9 cellular contexts compared by ENCODE assay signal in genomic region chr15:69557340-69558137, GRCh38.
A peak's percentile ranks its signal among the peaks of the same experiment; 100 is the strongest.
DNase-seq lines count a peak whose midpoint lies in the region; TF ChIP-seq lines count a peak whose summit lies in the region.
"Had no signal": no experiment of that assay in that cellular context is flagged by ENCODE, and none has a peak within 500 bp of the region (broad histone marks: within the 10 kb centered on the region; RNA-seq: fewer than 3 reads in every experiment).

No MANE protein-coding gene starts in this region.

- H3K9me3 ChIP-seq in mucosa of rectum (ENCODE audit: control insufficient read depth in 2 of 2, low read length in 2 of 2), result peaks cover 0 to 1% of the 10 kb centered on the region in 2 donors

- H3K36me3 Mint-ChIP-seq in CD14-positive monocyte, result no peaks in the 10 kb centered on the region

- peaks cover 1 to 7% (median 2%) of the 10 kb centered on the region in 3 donors for H3K27me3 Mint-ChIP-seq in CD14-positive monocyte (ENCODE audit: low read depth in 3 of 3)

- no peak for TF ChIP-seq CTCF in cardiac fibroblast (IDR thresholded peaks at IDR 0.05; ENCODE audit: low read depth, low read length)
- TF ChIP-seq CTCF in CD14-positive monocyte (IDR thresholded peaks at IDR 0.05), result no peak

- intact Hi-C loops in CD14-positive monocyte (cut with micrococcal nuclease), result no loop called here

- peaks cover 56 to 77% of the 10 kb centered on the region in 2 donors for H3K4me1 ChIP-seq in mucosa of rectum (ENCODE audit: control insufficient read depth in 2 of 2, insufficient read depth in 2 of 2, low read length in 2 of 2)

- H3K4me3 ChIP-seq in cardiac fibroblast (replicated peaks in 1 of 2; ENCODE audit: low read depth in 2 of 2, low read length in 2 of 2), result no peak overlapping the region
- no peak overlapping the region for H3K4me3 ChIP-seq in mucosa of rectum (ENCODE audit: low read length in 2 of 2)
- H3K4me3 ChIP-seq: esophagus muscularis mucosa had no signal

- H3K4me1 Mint-ChIP-seq in CD14-positive monocyte, result no peaks in the 10 kb centered on the region

- H3K27me3 ChIP-seq in mucosa of rectum (ENCODE audit: control insufficient read depth in 2 of 2, insufficient read depth in 2 of 2, low read length in 2 of 2), result no peaks in the 10 kb centered on the region

- H3K9me3 Mint-ChIP-seq in CD14-positive monocyte, result peaks cover under 1 to 7% (median 5%) of the 10 kb centered on the region in 7 donors

- H3K36me3 ChIP-seq in mucosa of rectum (ENCODE audit: control insufficient read depth in 2 of 2, insufficient read depth in 2 of 2, low read length in 2 of 2), result no peaks in the 10 kb centered on the region
- H3K36me3 ChIP-seq: esophagus muscularis mucosa had no signal

- H3K27ac Mint-ChIP-seq in CD14-positive monocyte, result no peak overlapping the region

- DNase-seq in COR-L47 (lab: John Stamatoyannopoulos, UW), result peak; percentile 60
- DNase-seq in NCI-H1105 (lab: John Stamatoyannopoulos, UW), result peak; percentile 62
- DNase-seq in cardiac fibroblast (ENCODE audit: low read depth in 2 of 2), result peak; percentile 94 to 96
- DNase-seq in globus pallidus (ENCODE audit: low spot score), result no peak
- no peak for DNase-seq in T-helper 9 cell
- DNase-seq in CD14-positive monocyte (ENCODE audit: low spot score), result no peak
- no peak for DNase-seq in activated naive CD4-positive, alpha-beta T cell treated with anti-CD3 and anti-CD28 coated beads, Interleukin-2, amount 50 U/mL, for 16 hours

- H3K27ac ChIP-seq in mucosa of rectum (ENCODE audit: low read depth in 2 of 2, low read length in 2 of 2), result peak overlapping the region; percentile 59 to 71

- H3K9ac ChIP-seq in mucosa of rectum (ENCODE audit: low read depth in 1 of 2, low read length in 2 of 2), result no peak overlapping the region

- H3K4me3 Mint-ChIP-seq in CD14-positive monocyte, result no peak overlapping the region

Comparison
In these comparisons a context has a peak if more than half of its experiments do, and no peak if none do; other contexts are left out.
1. DNase-seq: peak in COR-L47 (single experiment), NCI-H1105 (single experiment) and cardiac fibroblast (2 of 2); none in globus pallidus (single experiment), T-helper 9 cell (single experiment), CD14-positive monocyte (single experiment) and activated naive CD4-positive, alpha-beta T cell treated with anti-CD3 and anti-CD28 coated beads, Interleukin-2, amount 50 U/mL, for 16 hours (single experiment).